In genomic region chr9:136579638-136580219, GRCh38 we compare ENCODE assay signal across 8 cellular contexts. TPM values are rescaled to one million over a fixed set of nuclear protein-coding genes. Genes with fewer than 3 reads are reported as not detected.
A peak's percentile ranks its signal among the peaks of the same experiment; 100 is the strongest.
DNase-seq lines count a peak whose midpoint lies in the region; ATAC-seq and TF ChIP-seq lines count a peak whose summit lies in the region.
"Not testable (repeated sequence)": the region's sequence is repeated elsewhere in the genome, so short reads cannot be mapped to it uniquely, and the experiment has no call there.

No MANE protein-coding gene starts in this region.

- not testable (repeated sequence) for H3K9me3 Mint-ChIP-seq in activated CD4-positive, alpha-beta T cell treated with anti-CD3 and anti-CD28 coated beads, Interleukin-2, amount 10 ng/mL, durations not matched to agents 7 days and 5 days; activated naive CD4-positive, alpha-beta T cell treated with anti-CD3 and anti-CD28 coated beads, Interleukin-2, amount 10 ng/mL, durations not matched to agents 7 days and 5 days; natural killer cell treated with Interleukin-12 subunit alpha and Interleukin-12 subunit beta and Interleukin-15 and Interleukin-18, amount 100 ng/mL, for 72 hours; type B pancreatic cell

- peak overlapping the region; percentile 1 for H3K27ac Mint-ChIP-seq in activated CD4-positive, alpha-beta T cell treated with anti-CD3 and anti-CD28 coated beads, Interleukin-2, amount 10 ng/mL, durations not matched to agents 7 days and 5 days
- H3K27ac Mint-ChIP-seq in activated naive CD4-positive, alpha-beta T cell treated with anti-CD3 and anti-CD28 coated beads, Interleukin-2, amount 10 ng/mL, durations not matched to agents 7 days and 5 days, result peak overlapping the region; percentile 0
- peak overlapping the region; percentile 14 to 16 for H3K27ac Mint-ChIP-seq in natural killer cell treated with Interleukin-12 subunit alpha and Interleukin-12 subunit beta and Interleukin-15 and Interleukin-18, amount 100 ng/mL, for 72 hours
- peak overlapping the region; percentile 7 for H3K27ac Mint-ChIP-seq in type B pancreatic cell

- H3K4me3 ChIP-seq in AG10803 (ENCODE audit: low read length); HEK293 (ENCODE audit: low read depth, low read length); fibroblast of mammary gland (ENCODE audit: control insufficient read depth, low read depth, low read length): not testable (repeated sequence)

- not testable (repeated sequence) for H3K27me3 Mint-ChIP-seq in activated CD4-positive, alpha-beta T cell treated with anti-CD3 and anti-CD28 coated beads, Interleukin-2, amount 10 ng/mL, durations not matched to agents 7 days and 5 days; activated naive CD4-positive, alpha-beta T cell treated with anti-CD3 and anti-CD28 coated beads, Interleukin-2, amount 10 ng/mL, durations not matched to agents 7 days and 5 days; natural killer cell treated with Interleukin-12 subunit alpha and Interleukin-12 subunit beta and Interleukin-15 and Interleukin-18, amount 100 ng/mL, for 72 hours; type B pancreatic cell

- H3K9me3 ChIP-seq in HEK293 (ENCODE audit: control insufficient read depth, insufficient read depth, low read depth, low read length), result not testable (repeated sequence)

- not testable (repeated sequence) for H3K4me1 ChIP-seq in HEK293 (ENCODE audit: control insufficient read depth, insufficient read depth, low read length)

- POLR2A ChIA-PET in HEK293 (lab: Yijun Ruan, JAX); activated CD4-positive, alpha-beta T cell treated with anti-CD3 and anti-CD28 coated beads, Interleukin-2, amount 10 ng/mL, durations not matched to agents 7 days and 5 days (lab: Charles Lee): not testable (repeated sequence)

- H3K36me3 Mint-ChIP-seq in activated CD4-positive, alpha-beta T cell treated with anti-CD3 and anti-CD28 coated beads, Interleukin-2, amount 10 ng/mL, durations not matched to agents 7 days and 5 days (ENCODE audit: low read depth); activated naive CD4-positive, alpha-beta T cell treated with anti-CD3 and anti-CD28 coated beads, Interleukin-2, amount 10 ng/mL, durations not matched to agents 7 days and 5 days; natural killer cell treated with Interleukin-12 subunit alpha and Interleukin-12 subunit beta and Interleukin-15 and Interleukin-18, amount 100 ng/mL, for 72 hours; type B pancreatic cell: not testable (repeated sequence)

- not testable (repeated sequence) for H3K4me1 Mint-ChIP-seq in activated CD4-positive, alpha-beta T cell treated with anti-CD3 and anti-CD28 coated beads, Interleukin-2, amount 10 ng/mL, durations not matched to agents 7 days and 5 days; activated naive CD4-positive, alpha-beta T cell treated with anti-CD3 and anti-CD28 coated beads, Interleukin-2, amount 10 ng/mL, durations not matched to agents 7 days and 5 days
- H3K4me1 Mint-ChIP-seq in natural killer cell treated with Interleukin-12 subunit alpha and Interleukin-12 subunit beta and Interleukin-15 and Interleukin-18, amount 100 ng/mL, for 72 hours (ENCODE audit: low read depth in 2 of 2), result peaks cover 15% of the 10 kb centered on the region in 2 donors
- H3K4me1 Mint-ChIP-seq in type B pancreatic cell (ENCODE audit: unreplicated experiment), result peaks cover 13% of the 10 kb centered on the region

- not testable (repeated sequence) for H3K36me3 ChIP-seq in HEK293 (ENCODE audit: control insufficient read depth in 2 of 2, insufficient read depth in 1 of 2, low read length in 2 of 2)

- DNase-seq in AG10803 (ENCODE audit: low read depth) (peak; percentile 8), amniotic epithelial cell (ENCODE audit: low read depth) (peak; percentile 47), fibroblast of mammary gland (ENCODE audit: low read depth) (peak; percentile 18)
- not testable (repeated sequence) for DNase-seq in activated CD4-positive, alpha-beta T cell treated with anti-CD3 and anti-CD28 coated beads, Interleukin-2, amount 10 ng/mL, durations not matched to agents 7 days and 5 days; activated naive CD4-positive, alpha-beta T cell treated with anti-CD3 and anti-CD28 coated beads, Interleukin-2, amount 10 ng/mL, durations not matched to agents 7 days and 5 days; natural killer cell treated with Interleukin-12 subunit alpha and Interleukin-12 subunit beta and Interleukin-15 and Interleukin-18, amount 100 ng/mL, for 72 hours (ENCODE audit: low spot score); type B pancreatic cell (ENCODE audit: extremely low spot score, unreplicated experiment)

- CTCF ChIA-PET in HEK293 (lab: Yijun Ruan, JAX), result interaction anchor here (0.6 to 0.7 kb wide), 4 partner anchors 45 to 92 kb away, joined by 3 to 4 read pairs (median 4); no protein-coding TSS in a partner anchor
- CTCF ChIA-PET in activated CD4-positive, alpha-beta T cell treated with anti-CD3 and anti-CD28 coated beads, Interleukin-2, amount 10 ng/mL, durations not matched to agents 7 days and 5 days (lab: Charles Lee); activated naive CD4-positive, alpha-beta T cell treated with anti-CD3 and anti-CD28 coated beads, Interleukin-2, amount 10 ng/mL, durations not matched to agents 7 days and 5 days (lab: Charles Lee): not testable (repeated sequence)

- TF ChIP-seq CTCF in AG10803 (conservative IDR thresholded peaks at IDR 0.05; ENCODE audit: low read length); HEK293 (tag by site-specific recombination; IDR thresholded peaks at IDR 0.05); fibroblast of mammary gland (conservative IDR thresholded peaks at IDR 0.05; ENCODE audit: control insufficient read depth, insufficient read depth, low read depth, low read length); type B pancreatic cell (conservative IDR thresholded peaks at IDR 0.05): not testable (repeated sequence)

- not testable (repeated sequence) for ATAC-seq in natural killer cell treated with Interleukin-12 subunit alpha and Interleukin-12 subunit beta and Interleukin-15 and Interleukin-18, amount 100 ng/mL, for 72 hours

- H3K27ac ChIP-seq in HEK293 (ENCODE audit: extremely low read depth, low read depth, low read length), result not testable (repeated sequence)

- H3K4me3 Mint-ChIP-seq in activated CD4-positive, alpha-beta T cell treated with anti-CD3 and anti-CD28 coated beads, Interleukin-2, amount 10 ng/mL, durations not matched to agents 7 days and 5 days; activated naive CD4-positive, alpha-beta T cell treated with anti-CD3 and anti-CD28 coated beads, Interleukin-2, amount 10 ng/mL, durations not matched to agents 7 days and 5 days: not testable (repeated sequence)
- peak overlapping the region; percentile 3 for H3K4me3 Mint-ChIP-seq in natural killer cell treated with Interleukin-12 subunit alpha and Interleukin-12 subunit beta and Interleukin-15 and Interleukin-18, amount 100 ng/mL, for 72 hours
- H3K4me3 Mint-ChIP-seq in type B pancreatic cell, result peak overlapping the region; percentile 14

TF ChIP-seq in HEK293, 187 proteins besides CTCF, POLR2A, EP300 and RAD21 (continues in another document):
- 0 out of 2 replicates have a peak, but pooled peaks have one; percentile 9 for TF ChIP-seq ZNF157 (tag by site-specific recombination; IDR thresholded peaks at IDR 0.05)
- peak; percentile 83 for TF ChIP-seq ZSCAN16 (tag by site-specific recombination; IDR thresholded peaks at IDR 0.05)
- TF ChIP-seq ZNF24 (tag by site-specific recombination; IDR thresholded peaks at IDR 0.05), result peak; percentile 100
- TF ChIP-seq ZNF324 (tag by site-specific recombination; IDR thresholded peaks at IDR 0.05), result peak; percentile 51; the same call in 1 of the 2 replicates
- peak; percentile 96; the same call in 1 of the 2 replicates for TF ChIP-seq ZNF175 (tag by site-specific recombination; IDR thresholded peaks at IDR 0.05)
- TF ChIP-seq KLF1 (tag by site-specific recombination; IDR thresholded peaks at IDR 0.05), result peak; percentile 47
- peak; percentile 74 for TF ChIP-seq ZNF211 (tag by site-specific recombination; IDR thresholded peaks at IDR 0.05; ENCODE audit: low read depth)
- TF ChIP-seq BCL11B (tag by site-specific recombination; IDR thresholded peaks at IDR 0.05; ENCODE audit: low read depth), result 0 out of 2 replicates have a peak, but pooled peaks have one; percentile 14
- peak; percentile 21; the same call in 1 of the 2 replicates for TF ChIP-seq ZNF146 (tag by site-specific recombination; IDR thresholded peaks at IDR 0.05)
- TF ChIP-seq PATZ1 (tag by site-specific recombination; IDR thresholded peaks at IDR 0.05), result peak; percentile 6; the same call in 1 of the 2 replicates
- peak; percentile 99 for TF ChIP-seq PRDM1 (tag by site-specific recombination; IDR thresholded peaks at IDR 0.05)
- TF ChIP-seq ZNF785 (tag by site-specific recombination; IDR thresholded peaks at IDR 0.05), result peak; percentile 79

RNA-seq across cellular contexts. Expression of gene NOTCH1, which starts 33.9 kb away (rescaled TPM):
- total RNA-seq in activated CD4-positive, alpha-beta T cell treated with anti-CD3 and anti-CD28 coated beads, Interleukin-2, amount 10 ng/mL, durations not matched to agents 7 days and 5 days, result 10 to 100 TPM; 73.6 to 74.4 TPM
- 10 to 100 TPM; 57.3 to 85.0 TPM for total RNA-seq in natural killer cell treated with Interleukin-12 subunit alpha and Interleukin-12 subunit beta and Interleukin-15 and Interleukin-18, amount 100 ng/mL, for 72 hours
- total RNA-seq in type B pancreatic cell (ENCODE audit: low replicate concordance), result 36.5 and 53.1 TPM in 2 replicates
